23 cellular contexts compared by ENCODE assay signal in the genomic region with DNA sequence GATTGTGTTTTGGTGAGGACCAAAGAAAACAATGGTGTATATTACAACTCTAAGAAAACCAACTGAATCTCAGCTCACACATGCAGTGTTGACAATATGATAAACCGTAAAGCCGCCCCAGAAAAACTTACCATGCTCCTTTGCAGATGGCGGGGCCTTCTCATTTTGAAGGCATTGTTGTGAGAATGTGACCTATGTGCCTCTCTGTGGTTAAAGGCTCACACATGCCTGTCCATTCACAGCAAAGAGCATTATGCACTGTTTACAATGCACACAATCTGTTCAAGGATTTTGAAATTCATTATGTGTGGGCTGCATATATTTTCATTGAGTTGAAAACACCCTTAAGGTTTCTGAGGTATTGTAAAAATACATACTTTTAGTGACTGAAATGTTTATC.
A peak's percentile ranks its signal among the peaks of the same experiment; 100 is the strongest.
DNase-seq lines count a peak whose midpoint lies in the region; ATAC-seq, FAIRE-seq and TF ChIP-seq lines count a peak whose summit lies in the region.
"Had no signal": no experiment of that assay in that cellular context is flagged by ENCODE, and none has a peak within 500 bp of the region (broad histone marks: within the 10 kb centered on the region; RNA-seq: fewer than 3 reads in every experiment).

No MANE protein-coding gene starts in this region.

- no peak overlapping the region for H2AK5ac ChIP-seq in H1 (ENCODE audit: low read depth, low read length)

- H3K23ac ChIP-seq in H1 (ENCODE audit: insufficient read length): no peak overlapping the region

- ATAC-seq in HCT116: no peak
- no peak for ATAC-seq in heart right ventricle
- ATAC-seq: T-cell had no signal

- peak overlapping the region; percentile 75 for H3K4me3 Mint-ChIP-seq in neural progenitor cell
- H3K4me3 Mint-ChIP-seq: activated CD4-positive, alpha-beta memory T cell treated with anti-CD3 and anti-CD28 coated beads, Interleukin-2, amount 10 ng/mL, durations not matched to agents 7 days and 5 days; activated naive CD8-positive, alpha-beta T cell; CD4-positive, CD25-positive, alpha-beta regulatory T cell; immature natural killer cell; T-cell had no signal

- TF ChIP-seq POLR2A in HCT116 (IDR thresholded peaks at IDR 0.05; ENCODE audit: borderline replicate concordance, extremely low read depth, insufficient read depth, insufficient read length) (no peak), H1 (IDR thresholded peaks at IDR 0.05; ENCODE audit: control extremely low read depth in 1 of 2, low read depth in 2 of 2, low read length in 2 of 2) (no peak)

- TF ChIP-seq RAD21 in HCT116 (IDR thresholded peaks at IDR 0.05; ENCODE audit: low read depth): no peak
- no peak for TF ChIP-seq RAD21 in H1 (IDR thresholded peaks at IDR 0.05 in 1 of 2, conservative IDR thresholded peaks at IDR 0.05 in 1 of 2; ENCODE audit: low read depth in 2 of 2, low read length in 2 of 2)

- no peak overlapping the region for H2BK12ac ChIP-seq in H1 (ENCODE audit: low read depth, low read length)

- H3K23me2 ChIP-seq in H1 (ENCODE audit: low read depth, low read length): no peaks in the 10 kb centered on the region; the same call in 1 of the 2 replicates

- H3K4me3 ChIP-seq in HCT116 (replicated peaks in 1 of 2; ENCODE audit: low read depth in 1 of 2, low read length in 2 of 2) (no peak overlapping the region), SJSA1 (no peak overlapping the region), H1 (ENCODE audit: extremely low read depth in 1 of 4, insufficient read depth in 2 of 4, low read depth in 3 of 4, low read length in 4 of 4) (no peak overlapping the region), neural progenitor cell (no peak overlapping the region), heart right ventricle (no peak overlapping the region)
- H3K4me3 ChIP-seq: GM23248, hepatocyte, tibial nerve had no signal

- H3K27me3 Mint-ChIP-seq in neural progenitor cell (ENCODE audit: insufficient read depth, low read depth): no peaks in the 10 kb centered on the region
- H3K27me3 Mint-ChIP-seq: activated CD4-positive, alpha-beta memory T cell treated with anti-CD3 and anti-CD28 coated beads, Interleukin-2, amount 10 ng/mL, durations not matched to agents 7 days and 5 days; CD4-positive, CD25-positive, alpha-beta regulatory T cell; progenitor cell of endocrine pancreas had no signal

- no peak overlapping the region for H3K27ac ChIP-seq in HCT116 (ENCODE audit: low read depth, low read length)
- H3K27ac ChIP-seq in SJSA1: no peak overlapping the region
- H3K27ac ChIP-seq in H1 (ENCODE audit: low read depth, low read length): no peak overlapping the region
- no peak overlapping the region for H3K27ac ChIP-seq in neural progenitor cell
- no peak overlapping the region for H3K27ac ChIP-seq in heart right ventricle
- H3K27ac ChIP-seq: GM23248, hepatocyte, tibial nerve had no signal

- peaks cover 6% of the 10 kb centered on the region for H3K36me3 Mint-ChIP-seq in neural progenitor cell
- H3K36me3 Mint-ChIP-seq: activated naive CD8-positive, alpha-beta T cell; CD4-positive, CD25-positive, alpha-beta regulatory T cell; immature natural killer cell; T-cell had no signal

- peak; percentile 13 for FAIRE-seq in H1 (lab: Jason Lieb, UNC)
- FAIRE-seq: frontal cortex, G401.6 had no signal

- TF ChIP-seq CTCF in HCT116 (IDR thresholded peaks at IDR 0.05 in 2 of 3, conservative IDR thresholded peaks at IDR 0.05 in 1 of 3; ENCODE audit: borderline replicate concordance in 1 of 3, insufficient read depth in 1 of 3, low read depth in 2 of 3, low read length in 2 of 3): no peak
- no peak for TF ChIP-seq CTCF in H1 (IDR thresholded peaks at IDR 0.05; ENCODE audit: control extremely low read depth in 1 of 3, insufficient read depth in 1 of 3, low read depth in 1 of 3, low read length in 3 of 3)
- TF ChIP-seq CTCF in neural progenitor cell (IDR thresholded peaks at IDR 0.05): no peak
- no peak for TF ChIP-seq CTCF in heart right ventricle (IDR thresholded peaks at IDR 0.05)

- H3K9me2 ChIP-seq in HCT116 (ENCODE audit: insufficient read depth): no peaks in the 10 kb centered on the region

- H4K91ac ChIP-seq in H1 (replicated peaks; ENCODE audit: insufficient read length, low read length): no peak overlapping the region

- H4K20me1 ChIP-seq in HCT116 (ENCODE audit: insufficient read depth) (no peaks in the 10 kb centered on the region), H1 (replicated peaks in 1 of 2; ENCODE audit: control insufficient read depth in 1 of 2, insufficient read depth in 2 of 2, low read length in 2 of 2) (no peaks in the 10 kb centered on the region), neural progenitor cell (ENCODE audit: low read depth) (no peaks in the 10 kb centered on the region)

- H3K9me3 ChIP-seq in HCT116 (ENCODE audit: control insufficient read depth in 1 of 2, insufficient read depth in 1 of 2, low read depth in 1 of 2, low read length in 2 of 2): no peaks in the 10 kb centered on the region
- H3K9me3 ChIP-seq in SJSA1 (replicated peaks): no peaks in the 10 kb centered on the region
- H3K9me3 ChIP-seq in H1 (ENCODE audit: insufficient read depth in 2 of 2, low read depth in 1 of 2, low read length in 1 of 2): no peaks in the 10 kb centered on the region
- H3K9me3 ChIP-seq in neural progenitor cell (ENCODE audit: low read depth): no peaks in the 10 kb centered on the region
- peaks cover 0 to 7% (median 0%) of the 10 kb centered on the region in 11 donors for H3K9me3 ChIP-seq in heart right ventricle
- H3K9me3 ChIP-seq: tibial nerve had no signal

- H3K79me2 ChIP-seq in HCT116 (ENCODE audit: insufficient read depth, low read length) (no peaks in the 10 kb centered on the region), H1 (ENCODE audit: control insufficient read depth in 1 of 2, insufficient read depth in 2 of 2, low read length in 2 of 2) (no peaks in the 10 kb centered on the region), neural progenitor cell (ENCODE audit: low read depth) (no peaks in the 10 kb centered on the region)
- H3K79me2 ChIP-seq: hepatocyte had no signal

- H3K4me1 ChIP-seq in HCT116 (ENCODE audit: control insufficient read depth in 1 of 2, insufficient read depth in 2 of 2, low read length in 2 of 2): peaks cover 10 to 34% of the 10 kb centered on the region in 2 experiments
- peaks cover 13% of the 10 kb centered on the region for H3K4me1 ChIP-seq in SJSA1 (replicated peaks)
- H3K4me1 ChIP-seq in H1 (replicated peaks in 1 of 4; ENCODE audit: control insufficient read depth in 3 of 4, insufficient read depth in 4 of 4, low read length in 3 of 4): peaks cover 0 to 14% (median 9%) of the 10 kb centered on the region in 4 experiments; a peak in 4 of 7 replicates
- H3K4me1 ChIP-seq in neural progenitor cell: peaks cover 59% of the 10 kb centered on the region
- peaks cover 0 to 11% (median 6%) of the 10 kb centered on the region in 9 donors for H3K4me1 ChIP-seq in heart right ventricle

- no peak overlapping the region for H2BK20ac ChIP-seq in H1 (ENCODE audit: low read length)

- H2BK5ac ChIP-seq in H1 (ENCODE audit: low read depth, low read length): no peak overlapping the region

- no peak overlapping the region for H2BK120ac ChIP-seq in H1 (replicated peaks; ENCODE audit: low read depth, low read length)

- H3K27me3 ChIP-seq in HCT116 (ENCODE audit: insufficient read depth, low read length) (no peaks in the 10 kb centered on the region), SJSA1 (replicated peaks) (no peaks in the 10 kb centered on the region), H1 (replicated peaks in 1 of 4; ENCODE audit: control insufficient read depth in 3 of 4, extremely low read depth in 1 of 4, insufficient read depth in 3 of 4, low read length in 3 of 4) (no peaks in the 10 kb centered on the region), neural progenitor cell (no peaks in the 10 kb centered on the region), heart right ventricle (no peaks in the 10 kb centered on the region)
- H3K27me3 ChIP-seq: hepatocyte, tibial nerve had no signal

- DNase-seq in HCT116 (ENCODE audit: low read depth, low spot score) (no peak), SJSA1 (ENCODE audit: low read depth in 1 of 2, low spot score in 2 of 2) (peak; percentile 38 to 60), H1 (ENCODE audit: low read depth in 1 of 2, low spot score in 2 of 2) (no peak), neural progenitor cell (ENCODE audit: low spot score) (no peak), GM19238 (ENCODE audit: insufficient read length, low spot score) (no peak), heart right ventricle (no peak)
- DNase-seq in effector CD4-positive, alpha-beta T cell: no peak
- DNase-seq: activated CD4-positive, alpha-beta memory T cell treated with anti-CD3 and anti-CD28 coated beads, Interleukin-2, amount 10 ng/mL, durations not matched to agents 7 days and 5 days; activated CD4-positive, CD25-positive, alpha-beta regulatory T cell treated with anti-CD3 and anti-CD28 coated beads, Interleukin-2, amount 50 U/mL, for 72 hours; CD4-positive, CD25-positive, alpha-beta regulatory T cell; DMS53; erythroblast; GM23248; immature natural killer cell; NCI-H345; SHP77 treated with DMSO at 0.1 percent for 48 hours; T-cell had no signal

- H3K18ac ChIP-seq in H1 (ENCODE audit: extremely low read depth, low read length): no peak overlapping the region

- peaks cover 65% of the 10 kb centered on the region for H3K4me1 Mint-ChIP-seq in neural progenitor cell
- H3K4me1 Mint-ChIP-seq: activated CD4-positive, alpha-beta memory T cell treated with anti-CD3 and anti-CD28 coated beads, Interleukin-2, amount 10 ng/mL, durations not matched to agents 7 days and 5 days; CD4-positive, CD25-positive, alpha-beta regulatory T cell; immature natural killer cell; T-cell had no signal

- no peaks in the 10 kb centered on the region for H3K79me1 ChIP-seq in H1 (ENCODE audit: low read depth, low read length)

- H3K4me2 ChIP-seq in HCT116 (ENCODE audit: low read length) (no peak overlapping the region), H1 (ENCODE audit: insufficient read depth in 1 of 2, low read depth in 2 of 2, low read length in 2 of 2) (no peak overlapping the region), neural progenitor cell (no peak overlapping the region)
- H3K4me2 ChIP-seq: hepatocyte had no signal

- no peak overlapping the region for H3K4ac ChIP-seq in H1 (replicated peaks; ENCODE audit: insufficient read length, low read depth, low read length)

- H2BK15ac ChIP-seq in H1 (ENCODE audit: low read length): no peak overlapping the region

- H4K8ac ChIP-seq in H1 (ENCODE audit: extremely low read depth, insufficient read depth, low read length): no peak overlapping the region

- RAD21 ChIA-PET in HCT116 (lab: Charles Lee; ENCODE audit: low non-redundant PET in 1 of 2, low total read pairs in 2 of 2, uncharacterized antibody in 2 of 2, unreplicated experiment in 2 of 2): no interaction called here

- intact Hi-C loops in HCT116 (cut with micrococcal nuclease): no loop called here
- intact Hi-C loops in heart right ventricle (cut with DNase I): no loop called here

- H3K9me3 Mint-ChIP-seq in neural progenitor cell: peaks cover 7% of the 10 kb centered on the region
- H3K9me3 Mint-ChIP-seq: activated CD4-positive, alpha-beta memory T cell treated with anti-CD3 and anti-CD28 coated beads, Interleukin-2, amount 10 ng/mL, durations not matched to agents 7 days and 5 days; immature natural killer cell; T-cell had no signal

- peaks cover 26% of the 10 kb centered on the region for H3F3A ChIP-seq in neural progenitor cell (ENCODE audit: low read depth)

- WGBS in H1 (ENCODE audit: extremely low coverage in 1 of 2, insufficient coverage in 1 of 2, insufficient read length in 1 of 2, insufficient replicate concordance in 2 of 2, low coverage in 1 of 2, low lambda C conversion rate in 2 of 2, missing lambda C conversion rate in 1 of 2), 2 experiments: 81% methylated on average over 3 of the region's 3 CpGs; no CpG with 5 or more reads in 1 of the 2 experiments
- WGBS in heart right ventricle, 2 donors: 88 to 90% methylated on average over 3 of the region's 3 CpGs

- H3K36me3 ChIP-seq in HCT116 (ENCODE audit: control insufficient read depth in 1 of 2, insufficient read depth in 2 of 2, low read length in 2 of 2) (no peaks in the 10 kb centered on the region), SJSA1 (no peaks in the 10 kb centered on the region), H1 (ENCODE audit: control insufficient read depth in 2 of 4, insufficient read depth in 4 of 4, low read length in 3 of 4) (no peaks in the 10 kb centered on the region), neural progenitor cell (no peaks in the 10 kb centered on the region), heart right ventricle (no peaks in the 10 kb centered on the region)
- H3K36me3 ChIP-seq: tibial nerve had no signal

- no peak overlapping the region for H3K14ac ChIP-seq in H1 (ENCODE audit: insufficient read length)

- H2AFZ ChIP-seq in HCT116 (ENCODE audit: low read depth, low read length, poor library complexity, severe bottlenecking) (peak overlapping the region; percentile 30), H1 (ENCODE audit: low read length) (no peak overlapping the region), neural progenitor cell (replicated peaks) (peak overlapping the region; percentile 36)
- H2AFZ ChIP-seq: GM23248, hepatocyte had no signal

- no peak overlapping the region for H3K56ac ChIP-seq in H1 (replicated peaks; ENCODE audit: insufficient read length, low read depth, low read length)

- no peak overlapping the region for H4K5ac ChIP-seq in H1 (ENCODE audit: insufficient read length, low read depth, low read length)

- BruUV-seq in HCT116 (replicated peaks; lab: Mats Ljungman, UMichigan): no TSS peak

- CTCF ChIA-PET in HCT116 (lab: Charles Lee) (interaction anchor here (0.6 kb wide), 1 partner anchor 828 kb away, joined by 3 read pairs; no protein-coding TSS in a partner anchor), H1 (lab: Charles Lee; ENCODE audit: partially characterized antibody) (interaction anchor here (1.0 kb wide), 1 partner anchor 335 kb away, joined by 3 read pairs; the partner anchor contains the start of gene ARL4A)

- POLR2A ChIA-PET in HCT116 (lab: Charles Lee) (no interaction called here), H1 (lab: Charles Lee; ENCODE audit: partially characterized antibody) (no interaction called here)

- no peak overlapping the region for H3K9ac ChIP-seq in HCT116 (ENCODE audit: low read length)
- no peak overlapping the region for H3K9ac ChIP-seq in H1 (replicated peaks in 1 of 4; ENCODE audit: extremely low read depth in 1 of 4, low read depth in 3 of 4, low read length in 3 of 4)
- H3K9ac ChIP-seq in neural progenitor cell: no peak overlapping the region
- H3K9ac ChIP-seq: GM23248 had no signal

- TF ChIP-seq EP300 in H1 (IDR thresholded peaks at IDR 0.05; ENCODE audit: borderline replicate concordance in 1 of 2, low read depth in 2 of 2, low read length in 2 of 2): no peak

- H3K27ac Mint-ChIP-seq in neural progenitor cell: peak overlapping the region; percentile 93
- H3K27ac Mint-ChIP-seq: activated CD4-positive, alpha-beta memory T cell treated with anti-CD3 and anti-CD28 coated beads, Interleukin-2, amount 10 ng/mL, durations not matched to agents 7 days and 5 days; activated naive CD8-positive, alpha-beta T cell; CD4-positive, CD25-positive, alpha-beta regulatory T cell; immature natural killer cell; progenitor cell of endocrine pancreas; T-cell had no signal

Comparison
In these comparisons a context has a peak if more than half of its experiments do, and no peak if none do; other contexts are left out.
1. DNase-seq: peak in SJSA1 (2 of 2); none in HCT116 (single experiment), H1 (0 of 2), neural progenitor cell (single experiment), GM19238 (single experiment), heart right ventricle (0 of 2) and effector CD4-positive, alpha-beta T cell (single experiment).